In the genomic region with DNA sequence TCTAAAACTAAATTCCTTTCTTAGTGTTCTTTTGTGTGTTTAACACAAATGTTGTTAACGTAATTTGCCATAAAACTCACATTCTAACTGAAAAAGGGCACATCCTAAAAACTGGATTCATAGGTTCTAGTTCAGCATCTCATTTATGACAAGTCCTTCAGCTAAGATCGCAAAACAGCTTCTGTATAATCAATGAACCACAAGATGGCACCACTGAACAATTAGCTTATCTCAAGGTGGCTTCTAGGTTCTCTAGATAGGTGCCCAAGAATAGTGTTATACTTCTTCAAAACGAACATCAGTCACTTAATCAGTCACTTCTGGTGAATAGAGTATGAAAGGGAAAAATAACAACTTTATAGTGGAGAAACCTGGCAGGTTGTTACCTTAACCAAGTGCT, we compare ENCODE assay signal across 12 cellular contexts. TPM values are rescaled to one million over a fixed set of nuclear protein-coding genes. Genes with fewer than 3 reads are reported as not detected.
DNase-seq lines count a peak whose midpoint lies in the region; ATAC-seq and TF ChIP-seq lines count a peak whose summit lies in the region.
"Had no signal": no experiment of that assay in that cellular context is flagged by ENCODE, and none has a peak within 500 bp of the region (broad histone marks: within the 10 kb centered on the region; RNA-seq: fewer than 3 reads in every experiment).

No MANE protein-coding gene starts in this region.

- peak; percentile 58 for ATAC-seq in GM19395 (IDR thresholded peaks at IDR 0.05; ENCODE audit: unreplicated experiment)
- no peak for ATAC-seq in GM21528 (IDR thresholded peaks at IDR 0.05; ENCODE audit: low FRiP score, unreplicated experiment)

- WGBS in ovary, 3 donors: 39 to 51% (median 44%) methylated on average over 3 of the region's 3 CpGs

- intact Hi-C loops in ovary (cut with DNase I): no loop called here

- H3K27me3 ChIP-seq in ovary: peaks cover 2% of the 10 kb centered on the region
- H3K27me3 ChIP-seq: neutrophil had no signal

- TF ChIP-seq CTCF in 22Rv1 (IDR thresholded peaks at IDR 0.05) (peak; percentile 66), fibroblast of pulmonary artery (IDR thresholded peaks at IDR 0.05; ENCODE audit: low read length, missing control alignments) (peak; percentile 30), ovary (IDR thresholded peaks at IDR 0.05) (no peak)

- DNase-seq in NCI-H82 treated with DMSO at 0.1 percent for 48 hours (lab: John Stamatoyannopoulos, UW; ENCODE audit: unreplicated experiment) (peak; percentile 2), fibroblast of pulmonary artery (ENCODE audit: low read depth) (peak; percentile 24), ovary (no peak), dermis blood vessel endothelial cell (no peak), COR-L47 (lab: John Stamatoyannopoulos, UW) (no peak)
- DNase-seq: activated CD8-positive, alpha-beta memory T cell treated with anti-CD3 and anti-CD28 coated beads for 24 hours; H7 had no signal

- H3K4me1 ChIP-seq in ovary (ENCODE audit: insufficient read depth): no peaks in the 10 kb centered on the region

- H3K4me3 ChIP-seq in fibroblast of pulmonary artery (replicated peaks; ENCODE audit: low read depth, low read length) (no peak overlapping the region), ovary (no peak overlapping the region)

- no peak for TF ChIP-seq EP300 in ovary (IDR thresholded peaks at IDR 0.05)

- TF ChIP-seq POLR2A in ovary (IDR thresholded peaks at IDR 0.05): no peak

- H3K27ac ChIP-seq in 22Rv1: no peak overlapping the region
- H3K27ac ChIP-seq in ovary: no peak overlapping the region
- H3K27ac ChIP-seq: epithelial cell of prostate, neutrophil had no signal

- H3K9me3 ChIP-seq in ovary: no peaks in the 10 kb centered on the region
- H3K9me3 ChIP-seq: neutrophil had no signal

- no peaks in the 10 kb centered on the region for H3K36me3 ChIP-seq in ovary
- H3K36me3 ChIP-seq: neutrophil had no signal

RNA-seq across cellular contexts. Expression of gene NRK, which starts 54.3 kb away (rescaled TPM):
- 100 to 1,000 TPM in 1 of 7 donors, 10 to 100 TPM in 6; 17.4 to 109 (median 49.5) TPM for total RNA-seq in ovary
- polyA plus RNA-seq in ovary: 10 to 100 TPM in 1 of 2 donors, 1 to 10 TPM in 1; 6.5 to 22.3 TPM
- total RNA-seq in dermis blood vessel endothelial cell: 0.34 and 0.42 TPM in 2 replicates

Comparison
In these comparisons a context has a peak if more than half of its experiments do, and no peak if none do; other contexts are left out.
1. CTCF ChIP-seq: peak in 22Rv1 (single experiment) and fibroblast of pulmonary artery (single experiment); none in ovary (0 of 3).
2. DNase-seq: peak in NCI-H82 treated with DMSO at 0.1 percent for 48 hours (single experiment) and fibroblast of pulmonary artery (single experiment); none in ovary (0 of 5), dermis blood vessel endothelial cell (single experiment) and COR-L47 (single experiment).
3. RNA of gene NRK, which starts 54.3 kb away (total RNA-seq): 17.4 to 109 TPM in ovary; 0.34 to 0.42 TPM in dermis blood vessel endothelial cell; every median in the first group is over 10 times any median in the second.